ENCODE assay signal across 9 cellular contexts in genomic region chr21:29499734-29500343, GRCh38.
DNase-seq lines count a peak whose midpoint lies in the region; ATAC-seq, FAIRE-seq and TF ChIP-seq lines count a peak whose summit lies in the region.
"Had no signal": no experiment of that assay in that cellular context is flagged by ENCODE, and none has a peak within 500 bp of the region (broad histone marks: within the 10 kb centered on the region; RNA-seq: fewer than 3 reads in every experiment).

No MANE protein-coding gene starts in this region.

- no peaks in the 10 kb centered on the region for H3K4me1 Mint-ChIP-seq in nephron

- no peak overlapping the region for H3K4me3 ChIP-seq in brain microvascular endothelial cell (ENCODE audit: low read depth, low read length)

- peaks cover 8% of the 10 kb centered on the region for H3K9me3 Mint-ChIP-seq in nephron

- FAIRE-seq in frontal cortex (lab: Jason Lieb, UNC) = no peak
- FAIRE-seq: colon had no signal

- H3K27ac ChIP-seq in brain microvascular endothelial cell = no peak overlapping the region

- DNase-seq in stimulated activated CD4-positive, alpha-beta T cell treated with anti-CD3 and anti-CD28 coated beads, Interleukin-4, amount 100 ng/mL, for 1 hour = peak; percentile 1
- DNase-seq in stimulated activated CD4-positive, alpha-beta T cell treated with anti-CD3 and anti-CD28 coated beads, Interleukin-2, amount 100 ng/mL, for 48 hours = no peak
- DNase-seq in NCI-H1694 (lab: John Stamatoyannopoulos, UW) (peak; percentile 60), brain microvascular endothelial cell (peak; percentile 45), frontal cortex (ENCODE audit: low spot score in 2 of 2) (no peak)

- ATAC-seq in GM21786 (IDR thresholded peaks at IDR 0.05; ENCODE audit: unreplicated experiment) = no peak
- ATAC-seq in GM19467 (IDR thresholded peaks at IDR 0.05; ENCODE audit: unreplicated experiment) = no peak

- in situ Hi-C loops in brain microvascular endothelial cell (cut with HindIII; ENCODE audit: low pct_ligation_motif_present, low sequenced_read_pairs) = no loop called here

- H3K27me3 ChIP-seq in brain microvascular endothelial cell (replicated peaks) = no peaks in the 10 kb centered on the region

- peaks cover 31% of the 10 kb centered on the region for H3K36me3 Mint-ChIP-seq in nephron (ENCODE audit: low read depth)

- H3K27ac Mint-ChIP-seq in nephron = no peak overlapping the region

- no peak overlapping the region for H3K4me3 Mint-ChIP-seq in nephron

- TF ChIP-seq CTCF in brain microvascular endothelial cell (IDR thresholded peaks at IDR 0.05; ENCODE audit: low read depth, low read length, missing control alignments) = peak; percentile 78
- TF ChIP-seq CTCF in nephron (IDR thresholded peaks at IDR 0.05; ENCODE audit: unreplicated experiment in 3 of 3) = peak in 2 of 3 experiments; percentile 36 to 45

- no peaks in the 10 kb centered on the region for H3K36me3 ChIP-seq in brain microvascular endothelial cell (replicated peaks)

- no peaks in the 10 kb centered on the region for H3K27me3 Mint-ChIP-seq in nephron (ENCODE audit: low read depth)

Comparison
In these comparisons a context has a peak if more than half of its experiments do, and no peak if none do; other contexts are left out.
1. DNase-seq: peak in stimulated activated CD4-positive, alpha-beta T cell treated with anti-CD3 and anti-CD28 coated beads, Interleukin-4, amount 100 ng/mL, for 1 hour (single experiment), NCI-H1694 (single experiment) and brain microvascular endothelial cell (single experiment); none in stimulated activated CD4-positive, alpha-beta T cell treated with anti-CD3 and anti-CD28 coated beads, Interleukin-2, amount 100 ng/mL, for 48 hours (0 of 2) and frontal cortex (0 of 2).